16 cellular contexts compared by ENCODE assay signal in the genomic region with DNA sequence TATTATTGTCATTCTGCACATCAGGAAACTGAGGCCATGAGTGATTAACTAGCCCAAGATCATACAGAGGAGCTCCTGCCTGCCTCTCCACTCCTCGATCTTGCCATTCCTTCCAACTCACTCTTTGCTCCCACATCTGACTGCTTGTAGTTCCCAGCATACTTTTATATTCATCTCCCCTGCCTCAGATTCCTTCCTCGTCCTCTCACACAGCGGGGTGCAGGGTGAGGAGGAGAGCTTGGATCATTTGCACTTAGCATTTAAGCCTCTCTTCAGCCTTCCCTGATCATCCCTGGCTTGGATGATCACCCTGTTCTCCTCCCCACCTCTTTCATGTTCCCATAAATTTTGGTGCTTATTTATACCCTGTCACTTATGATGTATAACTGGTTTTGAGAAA.
A peak's percentile ranks its signal among the peaks of the same experiment; 100 is the strongest.
DNase-seq lines count a peak whose midpoint lies in the region; FAIRE-seq and TF ChIP-seq lines count a peak whose summit lies in the region.
"Had no signal": no experiment of that assay in that cellular context is flagged by ENCODE, and none has a peak within 500 bp of the region (broad histone marks: within the 10 kb centered on the region; RNA-seq: fewer than 3 reads in every experiment).

No MANE protein-coding gene starts in this region.

- no peak overlapping the region for H2AFZ ChIP-seq in H1 (ENCODE audit: low read length)

- H2BK15ac ChIP-seq in H1 (ENCODE audit: low read length) (no peak overlapping the region), mesendoderm (replicated peaks; ENCODE audit: low read depth) (no peak overlapping the region)

- no peak for TF ChIP-seq EP300 in H1 (IDR thresholded peaks at IDR 0.05; ENCODE audit: borderline replicate concordance in 1 of 2, low read depth in 2 of 2, low read length in 2 of 2)

- H3K79me1 ChIP-seq in H1 (ENCODE audit: low read depth, low read length): no peaks in the 10 kb centered on the region
- H3K79me1 ChIP-seq in mesendoderm (ENCODE audit: low read length): no peaks in the 10 kb centered on the region

- H4K20me1 ChIP-seq in H1 (replicated peaks in 1 of 2; ENCODE audit: control insufficient read depth in 1 of 2, insufficient read depth in 2 of 2, low read length in 2 of 2): no peaks in the 10 kb centered on the region

- no peaks in the 10 kb centered on the region for H3K23me2 ChIP-seq in H1 (ENCODE audit: low read depth, low read length)

- no peaks in the 10 kb centered on the region for H3K79me2 ChIP-seq in H1 (ENCODE audit: control insufficient read depth in 1 of 2, insufficient read depth in 2 of 2, low read length in 2 of 2)
- no peaks in the 10 kb centered on the region for H3K79me2 ChIP-seq in mesendoderm (ENCODE audit: control insufficient read depth, insufficient read depth, low read length)

- H3K4me2 ChIP-seq in H1 (ENCODE audit: insufficient read depth in 1 of 2, low read depth in 2 of 2, low read length in 2 of 2) (no peak overlapping the region; a peak in 1 of 4 replicates), mesendoderm (ENCODE audit: low read length) (no peak overlapping the region)
- H3K4me2 ChIP-seq: A549 had no signal

- H2BK120ac ChIP-seq in H1 (replicated peaks; ENCODE audit: low read depth, low read length): no peak overlapping the region
- H2BK120ac ChIP-seq in mesendoderm (ENCODE audit: low read depth, low read length): no peak overlapping the region

- peaks cover 6% of the 10 kb centered on the region for H3K9me3 ChIP-seq in NT2/D1 (ENCODE audit: insufficient read depth, low read length)
- no peaks in the 10 kb centered on the region; a peak in 1 of 4 replicates for H3K9me3 ChIP-seq in H1 (ENCODE audit: insufficient read depth in 2 of 2, low read depth in 1 of 2, low read length in 1 of 2)
- H3K9me3 ChIP-seq: BE2C, HAP-1 had no signal

- no peaks in the 10 kb centered on the region for H3K27me3 ChIP-seq in NT2/D1 (ENCODE audit: insufficient read depth, insufficient read length)
- H3K27me3 ChIP-seq in H1 (replicated peaks in 1 of 4; ENCODE audit: control insufficient read depth in 3 of 4, extremely low read depth in 1 of 4, insufficient read depth in 3 of 4, low read length in 3 of 4): no peaks in the 10 kb centered on the region
- H3K27me3 ChIP-seq in mesendoderm (ENCODE audit: insufficient read depth, low read length, poor library complexity): no peaks in the 10 kb centered on the region
- H3K27me3 ChIP-seq: BE2C had no signal

- no peak overlapping the region for H2BK12ac ChIP-seq in H1 (ENCODE audit: low read depth, low read length)

- DNase-seq in NT2/D1 (ENCODE audit: low read depth, low spot score): peak; percentile 3
- DNase-seq in H1 (ENCODE audit: low read depth in 1 of 2, low spot score in 2 of 2): no peak
- peak; percentile 44 for DNase-seq in mesendoderm
- DNase-seq in superior temporal gyrus (ENCODE audit: extremely low spot score): no peak
- DNase-seq in stimulated activated CD4-positive, alpha-beta T cell treated with anti-CD3 and anti-CD28 coated beads, Interleukin-15, amount 100 ng/mL, for 24 hours: no peak
- DNase-seq in DMS153 (lab: John Stamatoyannopoulos, UW): no peak
- DNase-seq: BE2C; CD4-positive, alpha-beta memory T cell; DMS79 treated with DMSO at 0.1 percent for 48 hours; EL had no signal

- H3K4ac ChIP-seq in H1 (replicated peaks; ENCODE audit: insufficient read length, low read depth, low read length): no peak overlapping the region
- H3K4ac ChIP-seq in mesendoderm (ENCODE audit: low read depth, low read length): no peak overlapping the region

- no peak overlapping the region for H3K4me3 ChIP-seq in NT2/D1 (ENCODE audit: insufficient read length, low read depth)
- H3K4me3 ChIP-seq in H1 (ENCODE audit: extremely low read depth in 1 of 4, insufficient read depth in 2 of 4, low read depth in 3 of 4, low read length in 4 of 4): no peak overlapping the region
- H3K4me3 ChIP-seq in mesendoderm (ENCODE audit: low read length): no peak overlapping the region
- H3K4me3 ChIP-seq: A549, HAP-1 had no signal

- H4K5ac ChIP-seq in H1 (ENCODE audit: insufficient read length, low read depth, low read length): no peak overlapping the region
- H4K5ac ChIP-seq in mesendoderm (ENCODE audit: low read length): no peak overlapping the region

- no peak overlapping the region for H2AK5ac ChIP-seq in H1 (ENCODE audit: low read depth, low read length)
- peak overlapping the region; percentile 13 for H2AK5ac ChIP-seq in mesendoderm (ENCODE audit: low read length)

- no peak overlapping the region for H4K91ac ChIP-seq in H1 (replicated peaks; ENCODE audit: insufficient read length, low read length)

- peak; percentile 28 for FAIRE-seq in H1 (lab: Jason Lieb, UNC)
- FAIRE-seq: A549, G401.6, GM12891, HTR-8/SVneo had no signal

- H3K4me1 ChIP-seq in NT2/D1 (ENCODE audit: insufficient read depth, insufficient read length) (no peaks in the 10 kb centered on the region), H1 (replicated peaks in 1 of 4; ENCODE audit: control insufficient read depth in 3 of 4, insufficient read depth in 4 of 4, low read length in 3 of 4) (peaks cover 0 to 5% (median 2%) of the 10 kb centered on the region in 4 experiments; a peak in 4 of 7 replicates), mesendoderm (ENCODE audit: control insufficient read depth, low read depth, low read length) (peaks cover 8% of the 10 kb centered on the region)
- H3K4me1 ChIP-seq: A549, HAP-1 had no signal

- POLR2A ChIA-PET in H1 (lab: Charles Lee; ENCODE audit: partially characterized antibody): interaction anchor here (0.6 kb wide), 1 partner anchor 120 kb away, joined by 3 read pairs; no protein-coding TSS in a partner anchor

- no peak for TF ChIP-seq CTCF in H1 (IDR thresholded peaks at IDR 0.05; ENCODE audit: control extremely low read depth in 1 of 3, insufficient read depth in 1 of 3, low read depth in 1 of 3, low read length in 3 of 3)

- no peak overlapping the region for H3K14ac ChIP-seq in H1 (ENCODE audit: insufficient read length)

- H3K23ac ChIP-seq in H1 (ENCODE audit: insufficient read length) (no peak overlapping the region), mesendoderm (ENCODE audit: low read length) (no peak overlapping the region)

- H3K27ac ChIP-seq in H1 (ENCODE audit: low read depth, low read length) (no peak overlapping the region), mesendoderm (ENCODE audit: low read depth, low read length) (no peak overlapping the region)
- H3K27ac ChIP-seq: A549, C4-2B had no signal

- no peak overlapping the region for H2BK20ac ChIP-seq in H1 (ENCODE audit: low read length)

- no peak overlapping the region for H3K56ac ChIP-seq in H1 (replicated peaks; ENCODE audit: insufficient read length, low read depth, low read length)
- peak overlapping the region; percentile 1 for H3K56ac ChIP-seq in mesendoderm (ENCODE audit: low read length)

- TF ChIP-seq POLR2A in H1 (IDR thresholded peaks at IDR 0.05; ENCODE audit: control extremely low read depth in 1 of 2, low read depth in 2 of 2, low read length in 2 of 2): no peak

- TF ChIP-seq RAD21 in H1 (IDR thresholded peaks at IDR 0.05 in 1 of 2, conservative IDR thresholded peaks at IDR 0.05 in 1 of 2; ENCODE audit: low read depth in 2 of 2, low read length in 2 of 2): 0 out of 4 replicates have a peak, but pooled peaks of 1 of the 2 experiments have one; percentile 1

- H4K8ac ChIP-seq in H1 (ENCODE audit: extremely low read depth, insufficient read depth, low read length): no peak overlapping the region
- H4K8ac ChIP-seq in mesendoderm (ENCODE audit: low read depth, low read length): no peak overlapping the region

- CTCF ChIA-PET in H1 (lab: Charles Lee; ENCODE audit: partially characterized antibody): interaction anchor here (0.6 kb wide), 1 partner anchor 35 kb away, joined by 3 read pairs; no protein-coding TSS in a partner anchor

- no peak overlapping the region for H3K18ac ChIP-seq in H1 (ENCODE audit: extremely low read depth, low read length)
- H3K18ac ChIP-seq in mesendoderm (ENCODE audit: low read length): no peak overlapping the region

- H3K36me3 ChIP-seq in NT2/D1 (ENCODE audit: insufficient read depth, insufficient read length, low read length) (no peaks in the 10 kb centered on the region), H1 (ENCODE audit: control insufficient read depth in 2 of 4, insufficient read depth in 4 of 4, low read length in 3 of 4) (no peaks in the 10 kb centered on the region), mesendoderm (ENCODE audit: control insufficient read depth, insufficient read depth, low read length) (no peaks in the 10 kb centered on the region)
- H3K36me3 ChIP-seq: BE2C, HAP-1 had no signal

- no peak overlapping the region for H3K9ac ChIP-seq in NT2/D1 (ENCODE audit: insufficient read length, low read depth)
- no peak overlapping the region for H3K9ac ChIP-seq in H1 (replicated peaks in 1 of 4; ENCODE audit: extremely low read depth in 1 of 4, low read depth in 3 of 4, low read length in 3 of 4)
- no peak overlapping the region for H3K9ac ChIP-seq in mesendoderm (ENCODE audit: low read length)

- H2BK5ac ChIP-seq in H1 (ENCODE audit: low read depth, low read length): no peak overlapping the region
- H2BK5ac ChIP-seq in mesendoderm (ENCODE audit: low read length): peak overlapping the region; percentile 11

- WGBS in H1 (ENCODE audit: extremely low coverage in 1 of 2, insufficient coverage in 1 of 2, insufficient read length in 1 of 2, insufficient replicate concordance in 2 of 2, low coverage in 1 of 2, low lambda C conversion rate in 2 of 2, missing lambda C conversion rate in 1 of 2), 2 experiments: 46% methylated on average over 3 of the region's 3 CpGs; no CpG with 5 or more reads in 1 of the 2 experiments
- no CpG with 5 or more reads among the region's 3 CpGs for WGBS in mesendoderm (ENCODE audit: extremely low coverage, insufficient coverage, low lambda C conversion rate)

TF ChIP-seq in H1, 55 proteins besides CTCF, POLR2A, EP300 and RAD21 (continues in another document):
- TF ChIP-seq CTBP2 (IDR thresholded peaks at IDR 0.05; ENCODE audit: borderline replicate concordance, insufficient read depth, insufficient read length, low read length): no peak
- TF ChIP-seq, protein P1, sequence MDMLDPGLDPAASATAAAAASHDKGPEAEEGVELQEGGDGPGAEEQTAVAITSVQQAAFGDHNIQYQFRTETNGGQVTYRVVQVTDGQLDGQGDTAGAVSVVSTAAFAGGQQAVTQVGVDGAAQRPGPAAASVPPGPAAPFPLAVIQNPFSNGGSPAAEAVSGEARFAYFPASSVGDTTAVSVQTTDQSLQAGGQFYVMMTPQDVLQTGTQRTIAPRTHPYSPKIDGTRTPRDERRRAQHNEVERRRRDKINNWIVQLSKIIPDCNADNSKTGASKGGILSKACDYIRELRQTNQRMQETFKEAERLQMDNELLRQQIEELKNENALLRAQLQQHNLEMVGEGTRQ (IDR thresholded peaks at IDR 0.05; ENCODE audit: low read length): no peak
- TF ChIP-seq BACH1 (IDR thresholded peaks at IDR 0.05; ENCODE audit: low read length): no peak
- no peak for TF ChIP-seq SUZ12 (IDR thresholded peaks at IDR 0.05; ENCODE audit: low read length)
- TF ChIP-seq TAF7 (optimal IDR thresholded peaks at IDR 0.05; ENCODE audit: borderline replicate concordance, low read depth, low read length): no peak
- no peak for TF ChIP-seq HDAC2 (IDR thresholded peaks at IDR 0.05; ENCODE audit: borderline replicate concordance in 1 of 2, low read depth in 2 of 2, low read length in 2 of 2)
- TF ChIP-seq SIRT6 (IDR thresholded peaks at IDR 0.05; ENCODE audit: low read length): no peak
- no peak for TF ChIP-seq SP4 (IDR thresholded peaks at IDR 0.05; ENCODE audit: low read length)

Comparison
In these comparisons a context has a peak if more than half of its experiments do, and no peak if none do; other contexts are left out.
1. DNase-seq: peak in NT2/D1 (single experiment) and mesendoderm (single experiment); none in H1 (0 of 2), superior temporal gyrus (single experiment), stimulated activated CD4-positive, alpha-beta T cell treated with anti-CD3 and anti-CD28 coated beads, Interleukin-15, amount 100 ng/mL, for 24 hours (single experiment) and DMS153 (single experiment).